14 cellular contexts compared by ENCODE assay signal in genomic region chr6:35722121-35722761, GRCh38. TPM values are rescaled to one million over a fixed set of nuclear protein-coding genes. Genes with fewer than 3 reads are reported as not detected.
DNase-seq lines count a peak whose midpoint lies in the region; ATAC-seq, FAIRE-seq and TF ChIP-seq lines count a peak whose summit lies in the region.
"Had no signal": no experiment of that assay in that cellular context is flagged by ENCODE, and none has a peak within 500 bp of the region (broad histone marks: within the 10 kb centered on the region; RNA-seq: fewer than 3 reads in every experiment).

No MANE protein-coding gene starts in this region.

- intact Hi-C loops in body of pancreas (cut with DNase I): no loop called here
- intact Hi-C loops in HepG2 (cut with micrococcal nuclease; ENCODE audit: unreplicated experiment): no loop called here

- H3K36me3 Mint-ChIP-seq in GM23338 (ENCODE audit: low read depth): no peaks in the 10 kb centered on the region; the same call in 2 of the 3 replicates
- no peaks in the 10 kb centered on the region for H3K36me3 Mint-ChIP-seq in natural killer cell treated with Interleukin-12 subunit alpha and Interleukin-12 subunit beta and Interleukin-15 and Interleukin-18, amount 100 ng/mL, for 72 hours
- H3K36me3 Mint-ChIP-seq: memory B cell had no signal

- H3K9ac ChIP-seq in HepG2 (ENCODE audit: insufficient read depth, low read depth, low read length): no peak overlapping the region

- CTCF ChIA-PET in HepG2 (lab: Yijun Ruan, JAX; ENCODE audit: low intra/inter-chr PET ratio, low total read pairs): no interaction called here

- no peak for TF ChIP-seq CTCF in GM23338 (conservative IDR thresholded peaks at IDR 0.05; ENCODE audit: low read depth in 2 of 2)
- peak in 1 of 7 experiments; percentile 9 for TF ChIP-seq CTCF in body of pancreas (IDR thresholded peaks at IDR 0.05)
- no peak for TF ChIP-seq CTCF in HepG2 (CRISPR knock-in tag; IDR thresholded peaks at IDR 0.05)
- no peak for TF ChIP-seq CTCF in omental fat pad (IDR thresholded peaks at IDR 0.05)

- H3K27ac Mint-ChIP-seq in GM23338: no peak overlapping the region
- no peak overlapping the region for H3K27ac Mint-ChIP-seq in natural killer cell treated with Interleukin-12 subunit alpha and Interleukin-12 subunit beta and Interleukin-15 and Interleukin-18, amount 100 ng/mL, for 72 hours
- H3K27ac Mint-ChIP-seq: memory B cell had no signal

- TF ChIP-seq POLR2A in body of pancreas (IDR thresholded peaks at IDR 0.05) (peak in 2 of 3 donors; percentile 19 to 27), HepG2 (IDR thresholded peaks at IDR 0.05; ENCODE audit: insufficient read depth in 1 of 2, low read depth in 2 of 2, low read length in 2 of 2) (no peak)

- in situ Hi-C loops in HepG2 (cut with HindIII; ENCODE audit: extremely low pct_ligation_motif_present, low pct_unique_long_range_greater_than_20kb): no loop called here

- H3K27me3 ChIP-seq in GM23338 (ENCODE audit: insufficient read depth) (peaks cover 18% of the 10 kb centered on the region), body of pancreas (no peaks in the 10 kb centered on the region), HepG2 (ENCODE audit: control insufficient read depth in 1 of 2, insufficient read depth in 2 of 2, low read length in 2 of 2) (no peaks in the 10 kb centered on the region; a peak in 1 of 5 replicates), small intestine (ENCODE audit: control insufficient read depth in 2 of 2, insufficient read depth in 2 of 2, low read length in 2 of 2) (no peaks in the 10 kb centered on the region)
- H3K27me3 ChIP-seq: hepatocyte had no signal

- H3K79me2 ChIP-seq in GM23338 (replicated peaks; ENCODE audit: insufficient read depth) (no peaks in the 10 kb centered on the region), HepG2 (ENCODE audit: insufficient read depth, low read length) (no peaks in the 10 kb centered on the region)
- H3K79me2 ChIP-seq: hepatocyte had no signal

- H3K36me3 ChIP-seq in GM23338 (ENCODE audit: insufficient read depth) (no peaks in the 10 kb centered on the region), body of pancreas (replicated peaks in 1 of 2; ENCODE audit: insufficient read depth in 1 of 2, low read depth in 2 of 2) (no peaks in the 10 kb centered on the region), HepG2 (replicated peaks in 1 of 2; ENCODE audit: control insufficient read depth in 1 of 2, insufficient read depth in 2 of 2, low read length in 2 of 2) (no peaks in the 10 kb centered on the region), small intestine (ENCODE audit: control insufficient read depth in 2 of 2, insufficient read depth in 2 of 2, low read length in 2 of 2) (no peaks in the 10 kb centered on the region)

- FAIRE-seq in HepG2 (lab: Jason Lieb, UNC) (no peak), small intestine (lab: Jason Lieb, UNC) (no peak)

- no peak for TF ChIP-seq EP300 in HepG2 (IDR thresholded peaks at IDR 0.05; ENCODE audit: low read depth in 2 of 2, low read length in 2 of 2)
- 0 out of 2 replicates have a peak, but pooled peaks have one; percentile 32 for TF ChIP-seq EP300 in HepG2 (CRISPR knock-in tag; IDR thresholded peaks at IDR 0.05; ENCODE audit: borderline replicate concordance)

- H2AFZ ChIP-seq in GM23338 (0 out of 2 replicates have a peak overlapping the region, but pooled peaks have one; percentile 69), HepG2 (ENCODE audit: low read length) (peak overlapping the region; percentile 24)
- H2AFZ ChIP-seq: hepatocyte had no signal

- H3K4me2 ChIP-seq in GM23338: no peak overlapping the region
- peak overlapping the region; percentile 22 for H3K4me2 ChIP-seq in HepG2 (ENCODE audit: low read depth, low read length)
- H3K4me2 ChIP-seq: hepatocyte had no signal

- H3F3A ChIP-seq in GM23338 (replicated peaks; ENCODE audit: low read depth): peaks cover 24% of the 10 kb centered on the region

- no TSS peak for BruUV-seq in HepG2 (replicated peaks; lab: Mats Ljungman, UMichigan)

- H3K27me3 Mint-ChIP-seq in GM23338 (ENCODE audit: insufficient read depth, low read depth, poor library complexity): peaks cover 32% of the 10 kb centered on the region
- H3K27me3 Mint-ChIP-seq in natural killer cell treated with Interleukin-12 subunit alpha and Interleukin-12 subunit beta and Interleukin-15 and Interleukin-18, amount 100 ng/mL, for 72 hours: peaks cover 0 to 17% of the 10 kb centered on the region in 2 donors
- H3K27me3 Mint-ChIP-seq: memory B cell had no signal

- H3K4me3 Mint-ChIP-seq in GM23338: no peak overlapping the region
- H3K4me3 Mint-ChIP-seq in natural killer cell treated with Interleukin-12 subunit alpha and Interleukin-12 subunit beta and Interleukin-15 and Interleukin-18, amount 100 ng/mL, for 72 hours: no peak overlapping the region
- H3K4me3 Mint-ChIP-seq: memory B cell had no signal

- POLR2A ChIA-PET in HepG2 (lab: Yijun Ruan, JAX): interaction anchor here (0.8 kb wide), 1 partner anchor 35 kb away, joined by 4 read pairs; no protein-coding TSS in a partner anchor

- no peak for DNase-seq in GM23338 (ENCODE audit: low spot score)
- peak; percentile 70 to 88 (median 80) for DNase-seq in body of pancreas
- DNase-seq in HepG2 (ENCODE audit: low spot score): no peak
- DNase-seq in small intestine: peak; percentile 87
- DNase-seq in natural killer cell treated with Interleukin-12 subunit alpha and Interleukin-12 subunit beta and Interleukin-15 and Interleukin-18, amount 100 ng/mL, for 72 hours (ENCODE audit: low spot score): no peak
- DNase-seq in omental fat pad (ENCODE audit: low spot score): no peak
- DNase-seq in LoVo (ENCODE audit: low spot score): no peak
- DNase-seq in DMS153 treated with DMSO at 0.1 percent for 48 hours (lab: John Stamatoyannopoulos, UW; ENCODE audit: unreplicated experiment): no peak
- DNase-seq: activated CD4-positive, alpha-beta T cell treated with anti-CD3 and anti-CD28 coated beads for 1 hour; HCEC 1CT; NCI-H1930 had no signal

- WGBS in body of pancreas, 2 donors: 43 to 46% methylated on average over 9 to 10 of the region's 10 CpGs
- 67% methylated on average over 6 of the region's 10 CpGs for WGBS in HepG2 (ENCODE audit: low lambda C conversion rate)
- 25 to 52% (median 44%) methylated on average over 10 of the region's 10 CpGs for WGBS in small intestine, 3 donors

- H3K4me3 ChIP-seq in GM23338: no peak overlapping the region
- H3K4me3 ChIP-seq in body of pancreas: no peak overlapping the region
- no peak overlapping the region for H3K4me3 ChIP-seq in HepG2 (replicated peaks in 1 of 3; ENCODE audit: insufficient read depth in 1 of 3, low read depth in 2 of 3, low read length in 3 of 3)
- no peak overlapping the region for H3K4me3 ChIP-seq in small intestine (ENCODE audit: low read depth in 1 of 2, low read length in 2 of 2)
- H3K4me3 ChIP-seq: hepatocyte, skin epidermis had no signal

- H4K20me1 ChIP-seq in GM23338 (replicated peaks; ENCODE audit: insufficient read depth): no peaks in the 10 kb centered on the region
- H4K20me1 ChIP-seq in HepG2 (ENCODE audit: insufficient read depth, low read length): no peaks in the 10 kb centered on the region

- no peaks in the 10 kb centered on the region for H3K9me3 Mint-ChIP-seq in GM23338
- H3K9me3 Mint-ChIP-seq in natural killer cell treated with Interleukin-12 subunit alpha and Interleukin-12 subunit beta and Interleukin-15 and Interleukin-18, amount 100 ng/mL, for 72 hours: no peaks in the 10 kb centered on the region
- H3K9me3 Mint-ChIP-seq: memory B cell had no signal

- TF ChIP-seq RAD21 in HepG2 (CRISPR knock-in tag; IDR thresholded peaks at IDR 0.05): no peak

- ATAC-seq in GM23338 (no peak), body of pancreas (peak; percentile 28), HepG2 (peak; percentile 16), omental fat pad (ENCODE audit: low FRiP score) (no peak)
- no peak for ATAC-seq in natural killer cell treated with Interleukin-12 subunit alpha and Interleukin-12 subunit beta and Interleukin-15 and Interleukin-18, amount 100 ng/mL, for 72 hours

- peaks cover 65% of the 10 kb centered on the region for H3K4me1 Mint-ChIP-seq in GM23338
- H3K4me1 Mint-ChIP-seq in natural killer cell treated with Interleukin-12 subunit alpha and Interleukin-12 subunit beta and Interleukin-15 and Interleukin-18, amount 100 ng/mL, for 72 hours (ENCODE audit: low read depth in 2 of 2): peaks cover 21 to 28% of the 10 kb centered on the region in 2 donors

- H3K9me3 ChIP-seq in body of pancreas: no peaks in the 10 kb centered on the region
- no peaks in the 10 kb centered on the region for H3K9me3 ChIP-seq in HepG2 (ENCODE audit: low read length)
- H3K9me3 ChIP-seq in small intestine (ENCODE audit: control insufficient read depth, low read depth): no peaks in the 10 kb centered on the region

- H3K27ac ChIP-seq in GM23338 (ENCODE audit: low read depth) (no peak overlapping the region), body of pancreas (peak overlapping the region; percentile 1 to 58 (median 21)), HepG2 (ENCODE audit: extremely low read length, insufficient read depth, low read length) (no peak overlapping the region), small intestine (ENCODE audit: low read depth in 1 of 2, low read length in 1 of 2) (peak overlapping the region; percentile 65 to 78)
- H3K27ac ChIP-seq: hepatocyte, skin epidermis had no signal

- no peaks in the 10 kb centered on the region for H3K9me2 ChIP-seq in GM23338 (ENCODE audit: insufficient read depth)

- peaks cover 48% of the 10 kb centered on the region for H3K4me1 ChIP-seq in GM23338 (ENCODE audit: insufficient read depth)
- peaks cover 62% of the 10 kb centered on the region for H3K4me1 ChIP-seq in body of pancreas
- H3K4me1 ChIP-seq in HepG2 (ENCODE audit: insufficient read depth, low read length): peaks cover 73% of the 10 kb centered on the region
- H3K4me1 ChIP-seq in small intestine (ENCODE audit: control insufficient read depth in 2 of 2, insufficient read depth in 1 of 2, low read depth in 1 of 2, low read length in 1 of 2): peaks cover 9 to 18% of the 10 kb centered on the region in 2 donors

RNA-seq across cellular contexts. Expression of gene ARMC12, which starts 14.6 kb away (rescaled TPM):
- 0.90 and 1.3 TPM in 2 replicates for total RNA-seq in GM23338 (2014; rRNA removed; shearing (Covaris generic))
- polyA plus RNA-seq in GM23338 (2016; fragmentation: Nextera tagmentation; extraction: Ambion mirVana) (0.94 TPM in 2 replicates), HepG2 (2011; rRNA removed) (1.3 and 1.4 TPM in 2 replicates), small intestine (1 to 10 TPM in 1 of 3 donors, under 1 TPM in 1, not detected in 1; 0.72 to 2.5 TPM)
- total RNA-seq in body of pancreas (under 1 TPM in 1 of 2 donors, not detected in 1; 0.26 TPM), HepG2 (2016; rRNA removed; fragmentation: Illumina TruSeq; extraction: Trizol) (not detected in 2 replicates), omental fat pad (1 to 10 TPM in 2 of 4 donors, under 1 TPM in 1, not detected in 1; 0.69 to 3.2 (median 1.2) TPM)
- total RNA-seq in HepG2 (2016; cell fraction: cytosol; rRNA removed; fragmentation: Illumina TruSeq; extraction: Trizol; ENCODE audit: low read depth): not detected in 2 replicates
- 0.17 TPM in 1 of 2 replicates, not detected in the other for total RNA-seq in HepG2 (2016; cell fraction: insoluble cytoplasmic fraction; rRNA removed; fragmentation: Illumina TruSeq; extraction: Trizol)
- not detected in 2 replicates for total RNA-seq in HepG2 (2016; cell fraction: membrane; rRNA removed; fragmentation: Illumina TruSeq; extraction: Trizol)
- not detected in 2 replicates for total RNA-seq in HepG2 (2016; cell fraction: nucleus; rRNA removed; fragmentation: Illumina TruSeq; extraction: Trizol)
- polyA plus RNA-seq in HepG2 (2011; cell fraction: cytosol; rRNA removed): 0.71 and 1.0 TPM in 2 replicates
- polyA plus RNA-seq in HepG2 (2011; cell fraction: nucleus; rRNA removed): 4.4 and 4.7 TPM in 2 replicates
- polyA plus RNA-seq in HepG2 (2012): 0.15 and 0.76 TPM in 2 replicates
- polyA plus RNA-seq in HepG2 (2016; cell fraction: cytosol; fragmentation: Illumina TruSeq; extraction: Trizol; ENCODE audit: low read depth): 0.15 TPM in 1 of 2 replicates, not detected in the other
- not detected in 2 replicates for polyA plus RNA-seq in HepG2 (2016; cell fraction: insoluble cytoplasmic fraction; fragmentation: Illumina TruSeq; extraction: Trizol; ENCODE audit: low read depth)
- polyA plus RNA-seq in HepG2 (2016; cell fraction: membrane; fragmentation: Illumina TruSeq; extraction: Trizol; ENCODE audit: low read depth): not detected in 2 replicates
- 0.47 TPM in 1 of 2 replicates, not detected in the other for polyA plus RNA-seq in HepG2 (2016; cell fraction: nucleus; fragmentation: Illumina TruSeq; extraction: Trizol; ENCODE audit: insufficient read depth, low read depth)
- polyA minus RNA-seq in HepG2 (2011; rRNA and poly(A)+ RNA removed; ENCODE audit: low replicate concordance): 0.21 and 0.38 TPM in 2 replicates
- not detected in 2 replicates for polyA minus RNA-seq in HepG2 (2011; cell fraction: cytosol; rRNA and poly(A)+ RNA removed)
- 1.2 TPM in 1 of 2 replicates, not detected in the other for polyA minus RNA-seq in HepG2 (2011; cell fraction: nucleus; rRNA and poly(A)+ RNA removed)
- total RNA-seq in natural killer cell treated with Interleukin-12 subunit alpha and Interleukin-12 subunit beta and Interleukin-15 and Interleukin-18, amount 100 ng/mL, for 72 hours: not detected

RNA-seq across cellular contexts. Expression of gene FKBP5, which starts 33.5 kb away (rescaled TPM):
- total RNA-seq in GM23338 (2014; rRNA removed; shearing (Covaris generic)): 24.3 and 28.6 TPM in 2 replicates
- polyA plus RNA-seq in GM23338 (2016; fragmentation: Nextera tagmentation; extraction: Ambion mirVana) (17.7 and 19.8 TPM in 2 replicates), HepG2 (2011; rRNA removed) (6.9 and 8.0 TPM in 2 replicates), small intestine (100 to 1,000 TPM in 2 of 3 donors, 10 to 100 TPM in 1; 62.7 to 150 (median 115) TPM)
- total RNA-seq in body of pancreas (100 to 1,000 TPM; 133 to 138 TPM), HepG2 (2016; rRNA removed; fragmentation: Illumina TruSeq; extraction: Trizol) (17.4 and 30.9 TPM in 2 replicates), omental fat pad (100 to 1,000 TPM; 257 to 722 (median 366) TPM)
- 9.1 and 9.8 TPM in 2 replicates for total RNA-seq in HepG2 (2016; cell fraction: cytosol; rRNA removed; fragmentation: Illumina TruSeq; extraction: Trizol; ENCODE audit: low read depth)
- total RNA-seq in HepG2 (2016; cell fraction: insoluble cytoplasmic fraction; rRNA removed; fragmentation: Illumina TruSeq; extraction: Trizol): 17.4 and 28.9 TPM in 2 replicates
- total RNA-seq in HepG2 (2016; cell fraction: membrane; rRNA removed; fragmentation: Illumina TruSeq; extraction: Trizol): 15.6 and 16.6 TPM in 2 replicates
- total RNA-seq in HepG2 (2016; cell fraction: nucleus; rRNA removed; fragmentation: Illumina TruSeq; extraction: Trizol): 13.7 and 15.0 TPM in 2 replicates
- polyA plus RNA-seq in HepG2 (2011; cell fraction: cytosol; rRNA removed): 4.0 and 5.9 TPM in 2 replicates
- polyA plus RNA-seq in HepG2 (2011; cell fraction: nucleus; rRNA removed): 2.9 and 3.5 TPM in 2 replicates
- polyA plus RNA-seq in HepG2 (2012): 13.9 and 16.1 TPM in 2 replicates
- 2.6 and 2.8 TPM in 2 replicates for polyA plus RNA-seq in HepG2 (2016; cell fraction: cytosol; fragmentation: Illumina TruSeq; extraction: Trizol; ENCODE audit: low read depth)
- polyA plus RNA-seq in HepG2 (2016; cell fraction: insoluble cytoplasmic fraction; fragmentation: Illumina TruSeq; extraction: Trizol; ENCODE audit: low read depth): 46.6 and 52.0 TPM in 2 replicates
- 10.4 and 11.9 TPM in 2 replicates for polyA plus RNA-seq in HepG2 (2016; cell fraction: membrane; fragmentation: Illumina TruSeq; extraction: Trizol; ENCODE audit: low read depth)
- polyA plus RNA-seq in HepG2 (2016; cell fraction: nucleus; fragmentation: Illumina TruSeq; extraction: Trizol; ENCODE audit: insufficient read depth, low read depth): 24.1 and 24.8 TPM in 2 replicates
- 4.5 and 8.4 TPM in 2 replicates for polyA minus RNA-seq in HepG2 (2011; rRNA and poly(A)+ RNA removed; ENCODE audit: low replicate concordance)
- 6.9 and 7.1 TPM in 2 replicates for polyA minus RNA-seq in HepG2 (2011; cell fraction: cytosol; rRNA and poly(A)+ RNA removed)
- 7.6 and 10.1 TPM in 2 replicates for polyA minus RNA-seq in HepG2 (2011; cell fraction: nucleus; rRNA and poly(A)+ RNA removed)
- 10 to 100 TPM; 14.1 to 32.5 TPM for total RNA-seq in natural killer cell treated with Interleukin-12 subunit alpha and Interleukin-12 subunit beta and Interleukin-15 and Interleukin-18, amount 100 ng/mL, for 72 hours

RNA-seq across cellular contexts. Expression of gene CLPSL2, which starts 54.2 kb away (rescaled TPM):
- 3.1 TPM in 1 of 2 replicates, not detected in the other for total RNA-seq in GM23338 (2014; rRNA removed; shearing (Covaris generic))
- polyA plus RNA-seq in GM23338 (2016; fragmentation: Nextera tagmentation; extraction: Ambion mirVana) (2.9 and 3.6 TPM in 2 replicates), HepG2 (2011; rRNA removed) (not detected in 2 replicates), small intestine (not detected)
- total RNA-seq in body of pancreas (not detected), HepG2 (2016; rRNA removed; fragmentation: Illumina TruSeq; extraction: Trizol) (not detected in 2 replicates), omental fat pad (not detected)
- total RNA-seq in HepG2 (2016; cell fraction: cytosol; rRNA removed; fragmentation: Illumina TruSeq; extraction: Trizol; ENCODE audit: low read depth): not detected in 2 replicates
- total RNA-seq in HepG2 (2016; cell fraction: insoluble cytoplasmic fraction; rRNA removed; fragmentation: Illumina TruSeq; extraction: Trizol): not detected in 2 replicates
- not detected in 2 replicates for total RNA-seq in HepG2 (2016; cell fraction: membrane; rRNA removed; fragmentation: Illumina TruSeq; extraction: Trizol)
- not detected in 2 replicates for total RNA-seq in HepG2 (2016; cell fraction: nucleus; rRNA removed; fragmentation: Illumina TruSeq; extraction: Trizol)
- not detected in 2 replicates for polyA plus RNA-seq in HepG2 (2011; cell fraction: cytosol; rRNA removed)
- polyA plus RNA-seq in HepG2 (2011; cell fraction: nucleus; rRNA removed): not detected in 2 replicates
- not detected in 2 replicates for polyA plus RNA-seq in HepG2 (2012)
- polyA plus RNA-seq in HepG2 (2016; cell fraction: cytosol; fragmentation: Illumina TruSeq; extraction: Trizol; ENCODE audit: low read depth): not detected in 2 replicates
- polyA plus RNA-seq in HepG2 (2016; cell fraction: insoluble cytoplasmic fraction; fragmentation: Illumina TruSeq; extraction: Trizol; ENCODE audit: low read depth): not detected in 2 replicates
- polyA plus RNA-seq in HepG2 (2016; cell fraction: membrane; fragmentation: Illumina TruSeq; extraction: Trizol; ENCODE audit: low read depth): not detected in 2 replicates
- not detected in 2 replicates for polyA plus RNA-seq in HepG2 (2016; cell fraction: nucleus; fragmentation: Illumina TruSeq; extraction: Trizol; ENCODE audit: insufficient read depth, low read depth)
- not detected in 2 replicates for polyA minus RNA-seq in HepG2 (2011; rRNA and poly(A)+ RNA removed; ENCODE audit: low replicate concordance)
- polyA minus RNA-seq in HepG2 (2011; cell fraction: cytosol; rRNA and poly(A)+ RNA removed): not detected in 2 replicates
- not detected in 2 replicates for polyA minus RNA-seq in HepG2 (2011; cell fraction: nucleus; rRNA and poly(A)+ RNA removed)
- not detected for total RNA-seq in natural killer cell treated with Interleukin-12 subunit alpha and Interleukin-12 subunit beta and Interleukin-15 and Interleukin-18, amount 100 ng/mL, for 72 hours
- total RNA-seq: hepatocyte had no signal
- polyA plus RNA-seq: hepatocyte had no signal

RNA-seq across cellular contexts. Expression of gene CLPSL1, which starts 58.6 kb away (rescaled TPM):
- not detected in 2 replicates for total RNA-seq in GM23338 (2014; rRNA removed; shearing (Covaris generic))
- 0.80 TPM in 1 of 2 replicates, not detected in the other for polyA plus RNA-seq in GM23338 (2016; fragmentation: Nextera tagmentation; extraction: Ambion mirVana)
- 10 to 100 TPM in 1 of 2 donors, 1 to 10 TPM in 1; 7.8 to 11.9 TPM for total RNA-seq in body of pancreas
- not detected in 2 replicates for total RNA-seq in HepG2 (2016; rRNA removed; fragmentation: Illumina TruSeq; extraction: Trizol)
- total RNA-seq in HepG2 (2016; cell fraction: cytosol; rRNA removed; fragmentation: Illumina TruSeq; extraction: Trizol; ENCODE audit: low read depth): not detected in 2 replicates
- total RNA-seq in HepG2 (2016; cell fraction: insoluble cytoplasmic fraction; rRNA removed; fragmentation: Illumina TruSeq; extraction: Trizol): not detected in 2 replicates
- total RNA-seq in HepG2 (2016; cell fraction: membrane; rRNA removed; fragmentation: Illumina TruSeq; extraction: Trizol): not detected in 2 replicates
- not detected in 2 replicates for total RNA-seq in HepG2 (2016; cell fraction: nucleus; rRNA removed; fragmentation: Illumina TruSeq; extraction: Trizol)
- not detected in 2 replicates for polyA plus RNA-seq in HepG2 (2011; rRNA removed)
- polyA plus RNA-seq in HepG2 (2011; cell fraction: cytosol; rRNA removed): not detected in 2 replicates
- not detected in 2 replicates for polyA plus RNA-seq in HepG2 (2011; cell fraction: nucleus; rRNA removed)
- polyA plus RNA-seq in HepG2 (2012): not detected in 2 replicates
- polyA plus RNA-seq in HepG2 (2016; cell fraction: cytosol; fragmentation: Illumina TruSeq; extraction: Trizol; ENCODE audit: low read depth): not detected in 2 replicates
- polyA plus RNA-seq in HepG2 (2016; cell fraction: insoluble cytoplasmic fraction; fragmentation: Illumina TruSeq; extraction: Trizol; ENCODE audit: low read depth): not detected in 2 replicates
- polyA plus RNA-seq in HepG2 (2016; cell fraction: membrane; fragmentation: Illumina TruSeq; extraction: Trizol; ENCODE audit: low read depth): not detected in 2 replicates
- not detected in 2 replicates for polyA plus RNA-seq in HepG2 (2016; cell fraction: nucleus; fragmentation: Illumina TruSeq; extraction: Trizol; ENCODE audit: insufficient read depth, low read depth)
- polyA minus RNA-seq in HepG2 (2011; rRNA and poly(A)+ RNA removed; ENCODE audit: low replicate concordance): not detected in 2 replicates
- polyA minus RNA-seq in HepG2 (2011; cell fraction: cytosol; rRNA and poly(A)+ RNA removed): not detected in 2 replicates
- not detected in 2 replicates for polyA minus RNA-seq in HepG2 (2011; cell fraction: nucleus; rRNA and poly(A)+ RNA removed)
- polyA plus RNA-seq in small intestine: not detected
- not detected for total RNA-seq in natural killer cell treated with Interleukin-12 subunit alpha and Interleukin-12 subunit beta and Interleukin-15 and Interleukin-18, amount 100 ng/mL, for 72 hours
- total RNA-seq in omental fat pad: not detected
- total RNA-seq: hepatocyte had no signal
- polyA plus RNA-seq: hepatocyte had no signal

Comparison
In these comparisons a context has a peak if more than half of its experiments do, and no peak if none do; other contexts are left out.
1. ATAC-seq: peak in body of pancreas (single experiment) and HepG2 (single experiment); none in GM23338 (single experiment), natural killer cell treated with Interleukin-12 subunit alpha and Interleukin-12 subunit beta and Interleukin-15 and Interleukin-18, amount 100 ng/mL, for 72 hours (0 of 2) and omental fat pad (single experiment).
2. DNase-seq: peak in body of pancreas (4 of 4) and small intestine (single experiment); none in GM23338 (single experiment), HepG2 (single experiment), natural killer cell treated with Interleukin-12 subunit alpha and Interleukin-12 subunit beta and Interleukin-15 and Interleukin-18, amount 100 ng/mL, for 72 hours (single experiment), omental fat pad (single experiment), LoVo (single experiment) and DMS153 treated with DMSO at 0.1 percent for 48 hours (single experiment).
3. H3K27ac ChIP-seq: peak in body of pancreas (4 of 4) and small intestine (2 of 2); none in GM23338 (single experiment) and HepG2 (single experiment).
4. POLR2A ChIP-seq: peak in body of pancreas (2 of 3); none in HepG2 (0 of 2).